1 cellular context compared by ENCODE assay signal in genomic region chr5:96790851-96791513, GRCh38.
TF ChIP-seq lines count a peak whose summit lies in the region.

No MANE protein-coding gene starts in this region.

TF ChIP-seq in IMR-90, 13 proteins besides CTCF, POLR2A, EP300 and RAD21:
- TF ChIP-seq RFX5 (IDR thresholded peaks at IDR 0.05; ENCODE audit: low read depth, low read length): no peak
- no peak for TF ChIP-seq NFE2L2 (IDR thresholded peaks at IDR 0.05; ENCODE audit: low read depth, low read length)
- peak; percentile 25; the same call in 1 of the 2 replicates for TF ChIP-seq FOS (IDR thresholded peaks at IDR 0.05; ENCODE audit: low read depth, low read length)
- TF ChIP-seq RCOR1 (IDR thresholded peaks at IDR 0.05; ENCODE audit: insufficient replicate concordance, low read length): no peak
- peak; percentile 66; the same call in 1 of the 2 replicates for TF ChIP-seq BHLHE40 (IDR thresholded peaks at IDR 0.05; ENCODE audit: low read depth, low read length)
- TF ChIP-seq USF2 (IDR thresholded peaks at IDR 0.05; ENCODE audit: low read depth, low read length): peak; percentile 75; the same call in 1 of the 2 replicates
- no peak for TF ChIP-seq ELK1 (IDR thresholded peaks at IDR 0.05; ENCODE audit: borderline replicate concordance, low read depth, low read length)
- TF ChIP-seq MAZ (IDR thresholded peaks at IDR 0.05; ENCODE audit: borderline replicate concordance, low read depth, low read length): no peak
